In genomic region chr3:114411811-114412803, GRCh38 we compare ENCODE assay signal across 9 cellular contexts.
DNase-seq lines count a peak whose midpoint lies in the region; ATAC-seq, FAIRE-seq and TF ChIP-seq lines count a peak whose summit lies in the region.
"Had no signal": no experiment of that assay in that cellular context is flagged by ENCODE, and none has a peak within 500 bp of the region (broad histone marks: within the 10 kb centered on the region; RNA-seq: fewer than 3 reads in every experiment).

No MANE protein-coding gene starts in this region.

- no peaks in the 10 kb centered on the region for H3K79me2 ChIP-seq in mammary epithelial cell (ENCODE audit: insufficient read depth, low read length)

- peak; percentile 1 for DNase-seq in activated gamma-delta T cell treated with anti-CD3 and anti-CD28 coated beads, Interleukin-2, amount 50 U/mL, for 16 hours (ENCODE audit: low read depth)
- DNase-seq in activated gamma-delta T cell treated with Interleukin-2 at 50 U/mL for 16 hours (no peak), mammary epithelial cell (peak; percentile 79), pancreas (peak in 1 of 6 donors; percentile 13), HuH-7 (ENCODE audit: low spot score) (no peak), NCI-H2081 treated with DMSO at 0.1 percent for 48 hours (lab: John Stamatoyannopoulos, UW) (no peak)
- DNase-seq: DND-41 had no signal

- intact Hi-C loops in mammary epithelial cell (cut with micrococcal nuclease) (no loop called here), pancreas (cut with DNase I) (no loop called here)

- H4K20me1 ChIP-seq in mammary epithelial cell (ENCODE audit: insufficient read depth, low read length), result no peaks in the 10 kb centered on the region

- WGBS in mammary epithelial cell (ENCODE audit: low coverage, missing lambda C conversion rate), result 51% methylated on average over 9 of the region's 9 CpGs
- 71 to 79% methylated on average over 9 of the region's 9 CpGs for WGBS in pancreas, 2 donors

- ATAC-seq in HG03565 (IDR thresholded peaks at IDR 0.05; ENCODE audit: unreplicated experiment) (peak; percentile 80), pancreas (peak; percentile 51 to 71 (median 66)), GM21515 (IDR thresholded peaks at IDR 0.05; ENCODE audit: unreplicated experiment) (no peak)

- H3K9me3 ChIP-seq in mammary epithelial cell (replicated peaks; ENCODE audit: insufficient read depth, low read length) (no peaks in the 10 kb centered on the region), pancreas (no peaks in the 10 kb centered on the region)

- no peak overlapping the region for H3K4me3 ChIP-seq in mammary epithelial cell (replicated peaks in 1 of 3; ENCODE audit: insufficient read depth in 1 of 3, low read depth in 2 of 3, low read length in 3 of 3)
- H3K4me3 ChIP-seq in pancreas, result no peak overlapping the region

- no TSS peak for BruUV-seq in mammary epithelial cell (replicated peaks; lab: Mats Ljungman, UMichigan)

- no peaks in the 10 kb centered on the region for H3K27me3 ChIP-seq in mammary epithelial cell (ENCODE audit: insufficient read depth, low read length)
- no peaks in the 10 kb centered on the region for H3K27me3 ChIP-seq in pancreas

- CTCF ChIA-PET in mammary epithelial cell (lab: Charles Lee; ENCODE audit: low non-redundant PET), result no interaction called here

- no peak for FAIRE-seq in pancreas (lab: Jason Lieb, UNC)

- H3K4me2 ChIP-seq in mammary epithelial cell (ENCODE audit: insufficient read depth, low read depth, low read length), result peak overlapping the region; percentile 65

- peaks cover 27% of the 10 kb centered on the region for H3K4me1 ChIP-seq in mammary epithelial cell (ENCODE audit: insufficient read depth, low read length)
- peaks cover 8 to 15% (median 10%) of the 10 kb centered on the region in 3 donors for H3K4me1 ChIP-seq in pancreas

- peak overlapping the region; percentile 62 for H2AFZ ChIP-seq in mammary epithelial cell (ENCODE audit: low read depth, low read length)

- H3K9ac ChIP-seq in mammary epithelial cell (ENCODE audit: insufficient read depth, low read length), result no peak overlapping the region

- in situ Hi-C loops in mammary epithelial cell (cut with MboI; ENCODE audit: low sequenced_read_pairs in 2 of 2), result no loop called here

- TF ChIP-seq CTCF in mammary epithelial cell (conservative IDR thresholded peaks at IDR 0.05 in 1 of 2, IDR thresholded peaks at IDR 0.05 in 1 of 2; ENCODE audit: extremely low read depth in 1 of 2, insufficient read depth in 1 of 2, low read depth in 1 of 2, low read length in 2 of 2) (no peak), pancreas (IDR thresholded peaks at IDR 0.05) (no peak)

- dilution Hi-C loops in mammary epithelial cell (cut with HindIII; ENCODE audit: low sequenced_read_pairs), result no loop called here

- H3K27ac ChIP-seq in mammary epithelial cell (ENCODE audit: insufficient read depth, low read depth, low read length) (peak overlapping the region; percentile 18), pancreas (no peak overlapping the region)

- H3K36me3 ChIP-seq in mammary epithelial cell (ENCODE audit: insufficient read depth, low read length) (no peaks in the 10 kb centered on the region), pancreas (no peaks in the 10 kb centered on the region)

Comparison
In these comparisons a context has a peak if more than half of its experiments do, and no peak if none do; other contexts are left out.
1. DNase-seq: peak in activated gamma-delta T cell treated with anti-CD3 and anti-CD28 coated beads, Interleukin-2, amount 50 U/mL, for 16 hours (single experiment) and mammary epithelial cell (single experiment); none in activated gamma-delta T cell treated with Interleukin-2 at 50 U/mL for 16 hours (single experiment), HuH-7 (single experiment) and NCI-H2081 treated with DMSO at 0.1 percent for 48 hours (single experiment).